19 cellular contexts compared by ENCODE assay signal in genomic region chr11:1193326-1194230, GRCh38. TPM values are rescaled to one million over a fixed set of nuclear protein-coding genes. Genes with fewer than 3 reads are reported as not detected.
DNase-seq lines count a peak whose midpoint lies in the region; ATAC-seq and TF ChIP-seq lines count a peak whose summit lies in the region.
"Had no signal": no experiment of that assay in that cellular context is flagged by ENCODE, and none has a peak within 500 bp of the region (broad histone marks: within the 10 kb centered on the region; RNA-seq: fewer than 3 reads in every experiment).

No MANE protein-coding gene starts in this region.

- no peaks in the 10 kb centered on the region for H3K9me1 ChIP-seq in IMR-90 (ENCODE audit: insufficient read depth, low read length)

- H4K5ac ChIP-seq in IMR-90 (ENCODE audit: low read depth, low read length) = no peak overlapping the region

- no peaks in the 10 kb centered on the region for H3K36me3 ChIP-seq in IMR-90 (ENCODE audit: control insufficient read depth, insufficient read depth, low read length)
- H3K36me3 ChIP-seq in psoas muscle (ENCODE audit: insufficient read depth in 1 of 2, low read depth in 1 of 2) = no peaks in the 10 kb centered on the region
- H3K36me3 ChIP-seq: BE2C, thyroid gland had no signal

- no peaks in the 10 kb centered on the region for H4K20me1 ChIP-seq in IMR-90 (ENCODE audit: insufficient read depth, low read length)

- H3K23ac ChIP-seq in IMR-90 (ENCODE audit: low read depth, low read length) = no peak overlapping the region

- no peaks in the 10 kb centered on the region for H3K79me1 ChIP-seq in IMR-90 (ENCODE audit: low read depth in 1 of 2, low read length in 2 of 2)

- H3K27me3 ChIP-seq in IMR-90 (ENCODE audit: control insufficient read depth, insufficient read depth, low read length) (no peaks in the 10 kb centered on the region; the same call in 1 of the 2 replicates), psoas muscle (ENCODE audit: insufficient read depth in 3 of 3, low read length in 2 of 3) (peaks cover 0 to 40% (median 8%) of the 10 kb centered on the region in 3 donors)
- H3K27me3 ChIP-seq: BE2C, thyroid gland had no signal

- no peak overlapping the region for H3K56ac ChIP-seq in IMR-90 (ENCODE audit: extremely low read depth, insufficient read depth, low read length)

- ATAC-seq in IMR-90 (ENCODE audit: low read depth) (no peak), psoas muscle (no peak), HG02970 (IDR thresholded peaks at IDR 0.05; ENCODE audit: low FRiP score, unreplicated experiment) (no peak)
- ATAC-seq: body of pancreas, esophagus mucosa had no signal

- no peak overlapping the region for H2AK5ac ChIP-seq in IMR-90 (ENCODE audit: low read depth, low read length)

- no peak overlapping the region for H2BK120ac ChIP-seq in IMR-90 (ENCODE audit: low read depth, low read length)

- no peak overlapping the region for H2AK9ac ChIP-seq in IMR-90 (replicated peaks; ENCODE audit: low read depth, low read length, poor library complexity)

- WGBS in IMR-90 (ENCODE audit: extremely low coverage in 2 of 2, insufficient read length in 1 of 2), 2 experiments = 85% methylated on average over 19 of the region's 43 CpGs; no CpG with 5 or more reads in 1 of the 2 experiments
- 86 to 91% (median 90%) methylated on average over 41 to 43 of the region's 43 CpGs for WGBS in psoas muscle, 3 donors

- no peak overlapping the region for H3K4me3 ChIP-seq in IMR-90 (ENCODE audit: insufficient read depth, low read depth, low read length)
- H3K4me3 ChIP-seq in psoas muscle = no peak overlapping the region
- H3K4me3 ChIP-seq: body of pancreas, thyroid gland had no signal

- TF ChIP-seq CTCF in IMR-90 (conservative IDR thresholded peaks at IDR 0.05; ENCODE audit: low read depth, low read length) = no peak
- no peak for TF ChIP-seq CTCF in psoas muscle (IDR thresholded peaks at IDR 0.05)

- intact Hi-C loops in IMR-90 (cut with micrococcal nuclease) (no loop called here), psoas muscle (cut with DNase I) (no loop called here)

- no peak overlapping the region for H3K18ac ChIP-seq in IMR-90 (ENCODE audit: low read depth, low read length)

- H3K9me3 ChIP-seq in IMR-90 (ENCODE audit: control insufficient read depth, insufficient read depth, low read length) (peaks cover 10% of the 10 kb centered on the region; the same call in 1 of the 2 replicates), psoas muscle (no peaks in the 10 kb centered on the region)
- H3K9me3 ChIP-seq: BE2C, body of pancreas, thyroid gland had no signal

- H3K4ac ChIP-seq in IMR-90 (ENCODE audit: low read depth, low read length) = no peak overlapping the region

- H4K91ac ChIP-seq in IMR-90 (ENCODE audit: insufficient read depth, low read depth, low read length) = no peak overlapping the region

- H3K4me1 ChIP-seq in IMR-90 (ENCODE audit: control insufficient read depth, insufficient read depth, low read length) (no peaks in the 10 kb centered on the region), psoas muscle (no peaks in the 10 kb centered on the region)
- H3K4me1 ChIP-seq: BE2C, body of pancreas, thyroid gland had no signal

- H3K27ac ChIP-seq in IMR-90 (ENCODE audit: insufficient read depth, low read length) (no peak overlapping the region), psoas muscle (no peak overlapping the region)
- H3K27ac ChIP-seq: body of pancreas, thyroid gland, VCaP had no signal

- TF ChIP-seq POLR2A in IMR-90 (IDR thresholded peaks at IDR 0.05; ENCODE audit: low read depth, low read length) = no peak

- no peak overlapping the region for H3K9ac ChIP-seq in IMR-90 (ENCODE audit: low read depth, low read length)

- TF ChIP-seq RAD21 in IMR-90 (IDR thresholded peaks at IDR 0.05; ENCODE audit: low read length) = no peak

- H2BK5ac ChIP-seq in IMR-90 (ENCODE audit: low read depth, low read length, poor library complexity, severe bottlenecking) = no peak overlapping the region

- peak overlapping the region; percentile 58 for H2AFZ ChIP-seq in IMR-90 (replicated peaks; ENCODE audit: low read length, poor library complexity)

- in situ Hi-C loops in IMR-90 (cut with MboI; ENCODE audit: low sequenced_read_pairs) = no loop called here

- POLR2A ChIA-PET in IMR-90 (lab: Charles Lee; ENCODE audit: unreplicated experiment) = no interaction called here

- no peak overlapping the region for H2BK15ac ChIP-seq in IMR-90 (ENCODE audit: low read depth, low read length)

- H3K14ac ChIP-seq in IMR-90 (replicated peaks; ENCODE audit: low read depth, low read length) = no peak overlapping the region

- no peak overlapping the region for H2BK20ac ChIP-seq in IMR-90 (ENCODE audit: low read depth, low read length)

- no peak overlapping the region for H3K4me2 ChIP-seq in IMR-90 (ENCODE audit: low read depth, low read length)

- DNase-seq in DMS153 treated with DMSO at 0.1 percent for 48 hours (lab: John Stamatoyannopoulos, UW; ENCODE audit: unreplicated experiment) (peak; percentile 28), IMR-90 (no peak), iPS-NIHi7 (ENCODE audit: extremely low spot score) (peak; percentile 9), psoas muscle (peak; percentile 11 to 50), hippocampal formation (lab: John Stamatoyannopoulos, UW) (no peak)
- no peak for DNase-seq in stimulated activated naive CD4-positive, alpha-beta T cell treated with Interleukin-2 at 50 U/mL for 16 hours (lab: John Stamatoyannopoulos, UW)
- DNase-seq: activated gamma-delta T cell treated with Interleukin-2 at 50 U/mL for 16 hours, BE2C, DMS 273 treated with DMSO at 0.1 percent for 48 hours, nucleus accumbens, thyroid gland had no signal

- CTCF ChIA-PET in IMR-90 (lab: Yijun Ruan, JAX) = no interaction called here

- H4K8ac ChIP-seq in IMR-90 (ENCODE audit: low read depth in 2 of 2, low read length in 2 of 2) = no peak overlapping the region

- no TSS peak for BruUV-seq in IMR-90 (replicated peaks; lab: Mats Ljungman, UMichigan)

- dilution Hi-C loops in IMR-90 (cut with HindIII; ENCODE audit: low sequenced_read_pairs, unreplicated experiment) = no loop called here

TF ChIP-seq in IMR-90, 13 proteins besides CTCF, POLR2A, EP300 and RAD21:
- no peak for TF ChIP-seq FOS (IDR thresholded peaks at IDR 0.05; ENCODE audit: low read depth, low read length)
- no peak for TF ChIP-seq CHD1 (IDR thresholded peaks at IDR 0.05; ENCODE audit: low read depth, low read length)
- no peak for TF ChIP-seq RCOR1 (IDR thresholded peaks at IDR 0.05; ENCODE audit: insufficient replicate concordance, low read length)
- no peak for TF ChIP-seq MAZ (IDR thresholded peaks at IDR 0.05; ENCODE audit: borderline replicate concordance, low read depth, low read length)
- TF ChIP-seq CEBPB (IDR thresholded peaks at IDR 0.05; ENCODE audit: low read depth, low read length) = no peak
- TF ChIP-seq ELK1 (IDR thresholded peaks at IDR 0.05; ENCODE audit: borderline replicate concordance, low read depth, low read length) = no peak
- no peak for TF ChIP-seq NFE2L2 (IDR thresholded peaks at IDR 0.05; ENCODE audit: low read depth, low read length)
- TF ChIP-seq MAFK (IDR thresholded peaks at IDR 0.05; ENCODE audit: low read depth, low read length) = no peak
- TF ChIP-seq SMC3 (IDR thresholded peaks at IDR 0.05; ENCODE audit: low read depth, low read length) = no peak
- TF ChIP-seq BHLHE40 (IDR thresholded peaks at IDR 0.05; ENCODE audit: low read depth, low read length) = no peak
- no peak for TF ChIP-seq USF2 (IDR thresholded peaks at IDR 0.05; ENCODE audit: low read depth, low read length)
- TF ChIP-seq RFX5 (IDR thresholded peaks at IDR 0.05; ENCODE audit: low read depth, low read length) = no peak
- TF ChIP-seq MXI1 (IDR thresholded peaks at IDR 0.05; ENCODE audit: borderline replicate concordance, low read depth, low read length) = no peak

RNA-seq across cellular contexts. Expression of gene MUC5B, which starts 29.3 kb away (rescaled TPM):
- total RNA-seq in IMR-90 (2012; rRNA removed) = not detected in 2 replicates
- not detected in 2 replicates for polyA plus RNA-seq in IMR-90 (2012; rRNA removed)
- polyA plus RNA-seq in IMR-90 (2012; cell fraction: cytosol; rRNA removed) = not detected in 2 replicates
- polyA plus RNA-seq in IMR-90 (2012; cell fraction: nucleus; rRNA removed; ENCODE audit: low replicate concordance) = not detected in 2 replicates
- total RNA-seq in psoas muscle = under 1 TPM in 3 of 4 donors, not detected in 1; 0.02 to 0.41 (median 0.20) TPM
- polyA plus RNA-seq in psoas muscle = under 1 TPM in 1 of 3 donors, not detected in 2; under 0.01 TPM
- total RNA-seq: activated CD8-positive, alpha-beta memory T cell treated with anti-CD3 and anti-CD28 coated beads for 36 hours; dermis microvascular lymphatic vessel endothelial cell; RPMI7951; skeletal muscle tissue; thyroid gland had no signal

RNA-seq across cellular contexts. Expression of gene MUC5AC, which starts 35.8 kb away (rescaled TPM):
- total RNA-seq in IMR-90 (2012; rRNA removed) (not detected in 2 replicates), psoas muscle (under 1 TPM in 1 of 4 donors, not detected in 3; 0.02 TPM)
- polyA plus RNA-seq in IMR-90 (2012; rRNA removed) (0.01 and 0.02 TPM in 2 replicates), psoas muscle (not detected)
- under 0.01 TPM in 1 of 2 replicates, not detected in the other for polyA plus RNA-seq in IMR-90 (2012; cell fraction: cytosol; rRNA removed)
- polyA plus RNA-seq in IMR-90 (2012; cell fraction: nucleus; rRNA removed; ENCODE audit: low replicate concordance) = under 0.01 and 0.01 TPM in 2 replicates
- total RNA-seq: activated CD8-positive, alpha-beta memory T cell treated with anti-CD3 and anti-CD28 coated beads for 36 hours; dermis microvascular lymphatic vessel endothelial cell; esophagus mucosa; RPMI7951; thyroid gland had no signal

Comparison
In these comparisons a context has a peak if more than half of its experiments do, and no peak if none do; other contexts are left out.
1. DNase-seq: peak in DMS153 treated with DMSO at 0.1 percent for 48 hours (single experiment), iPS-NIHi7 (single experiment) and psoas muscle (2 of 2); none in IMR-90 (single experiment), hippocampal formation (0 of 2) and stimulated activated naive CD4-positive, alpha-beta T cell treated with Interleukin-2 at 50 U/mL for 16 hours (single experiment).